ENCODE assay signal across 12 cellular contexts in the genomic region with DNA sequence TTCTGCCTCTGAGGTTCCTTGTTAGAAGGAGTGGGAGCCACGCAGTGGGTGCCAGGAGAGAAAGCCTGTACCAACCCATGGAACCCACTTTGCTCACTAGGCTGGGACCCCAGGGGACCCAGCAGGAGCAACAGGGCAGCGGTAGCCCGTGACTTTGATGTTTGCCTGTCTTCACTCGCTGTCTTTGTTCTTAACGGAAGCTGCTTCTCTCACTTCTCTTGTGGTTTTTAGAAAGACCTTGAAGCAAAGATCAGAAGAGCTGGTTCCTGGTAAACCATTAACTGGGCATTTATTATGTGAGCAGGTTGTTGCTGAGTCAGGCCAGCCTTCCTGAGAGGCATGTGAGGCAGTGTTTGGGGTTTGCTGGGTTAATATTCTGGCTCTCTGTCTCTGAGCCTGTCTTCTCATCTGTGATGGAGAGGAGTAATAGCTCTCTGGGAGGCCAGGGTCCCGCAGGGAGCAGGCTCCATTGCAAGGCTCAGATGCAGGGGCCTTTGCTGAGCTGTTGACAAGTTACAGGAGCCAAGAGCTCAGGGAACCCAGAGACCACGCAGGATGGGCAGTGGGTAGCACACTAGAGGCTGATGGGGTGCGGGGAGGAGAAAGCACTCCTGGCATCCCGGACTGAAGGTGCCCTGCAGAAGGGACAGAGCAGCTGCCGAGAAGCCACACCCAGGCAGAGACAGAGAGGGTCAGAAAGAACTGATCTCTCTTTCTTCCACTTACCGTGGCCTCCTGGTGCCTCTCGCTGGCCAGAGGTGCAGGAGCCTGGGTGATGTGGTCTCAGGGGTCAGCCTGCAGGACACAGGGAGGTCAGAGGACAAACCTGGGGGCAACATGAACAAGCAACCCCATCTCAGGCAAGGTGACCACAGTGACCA.
DNase-seq lines count a peak whose midpoint lies in the region; ATAC-seq lines count a peak whose summit lies in the region.
"Had no signal": no experiment of that assay in that cellular context is flagged by ENCODE, and none has a peak within 500 bp of the region (broad histone marks: within the 10 kb centered on the region; RNA-seq: fewer than 3 reads in every experiment).

No MANE protein-coding gene starts in this region.

- peak; percentile 88 for DNase-seq in kidney tubule cell (ENCODE audit: low spot score)
- no peak for DNase-seq in activated CD4-positive, CD25-positive, alpha-beta regulatory T cell (lab: John Stamatoyannopoulos, UW)
- DNase-seq in hippocampal formation (lab: John Stamatoyannopoulos, UW) = no peak
- no peak for DNase-seq in RKO (ENCODE audit: low spot score)
- DNase-seq: cortex of kidney, head of caudate nucleus, KG1, T1000 had no signal

- ATAC-seq in GM18861 (IDR thresholded peaks at IDR 0.05; ENCODE audit: unreplicated experiment) (peak; percentile 94), GM21619 (IDR thresholded peaks at IDR 0.05; ENCODE audit: unreplicated experiment) (peak; percentile 95), HG03342 (IDR thresholded peaks at IDR 0.05; ENCODE audit: unreplicated experiment) (peak; percentile 94), HG03565 (IDR thresholded peaks at IDR 0.05; ENCODE audit: unreplicated experiment) (no peak)
